ENCODE assay signal across 15 cellular contexts in genomic region chr12:6779667-6780459, GRCh38. TPM values are rescaled to one million over a fixed set of nuclear protein-coding genes. Genes with fewer than 3 reads are reported as not detected.
DNase-seq lines count a peak whose midpoint lies in the region; ATAC-seq lines count a peak whose summit lies in the region.
"Had no signal": no experiment of that assay in that cellular context is flagged by ENCODE, and none has a peak within 500 bp of the region (broad histone marks: within the 10 kb centered on the region; RNA-seq: fewer than 3 reads in every experiment).

No MANE protein-coding gene starts in this region.

- H3K9me3 Mint-ChIP-seq in IgD-negative memory B cell, result no peaks in the 10 kb centered on the region
- no peaks in the 10 kb centered on the region for H3K9me3 Mint-ChIP-seq in activated naive CD8-positive, alpha-beta T cell (ENCODE audit: low read depth)
- no peaks in the 10 kb centered on the region for H3K9me3 Mint-ChIP-seq in T-cell
- H3K9me3 Mint-ChIP-seq: central memory CD8-positive, alpha-beta T cell; memory B cell; stimulated activated naive B cell treated with anti-CD40 and anti-IgM and Interleukin-4, amounts not matched to agents 10 μg/mL and 1 μg/mL and 100 μg/mL, for 72 hours had no signal

- no peak overlapping the region for H2AFZ ChIP-seq in mesenchymal stem cell (ENCODE audit: low read depth, low read length)

- H3K27ac ChIP-seq in BLaER1 (no peak overlapping the region), mesenchymal stem cell (ENCODE audit: low read length, poor library complexity, severe bottlenecking) (no peak overlapping the region)

- H3K9ac ChIP-seq in BLaER1, result no peak overlapping the region
- peak overlapping the region; percentile 21 for H3K9ac ChIP-seq in mesenchymal stem cell (ENCODE audit: low read length)

- H3K18ac ChIP-seq in mesenchymal stem cell (ENCODE audit: low read depth in 1 of 2, low read length in 2 of 2), result no peak overlapping the region

- ATAC-seq in HG03378 (IDR thresholded peaks at IDR 0.05; ENCODE audit: unreplicated experiment) (no peak), T-cell (replicated peaks in 1 of 4) (no peak), HG03460 (IDR thresholded peaks at IDR 0.05; ENCODE audit: unreplicated experiment) (no peak)

- no peak overlapping the region for H3K4me3 Mint-ChIP-seq in IgD-negative memory B cell
- peak overlapping the region; percentile 1 for H3K4me3 Mint-ChIP-seq in activated naive CD8-positive, alpha-beta T cell
- peak overlapping the region in 1 of 3 donors; percentile 98 for H3K4me3 Mint-ChIP-seq in T-cell

- H3K36me3 ChIP-seq in BLaER1, result no peaks in the 10 kb centered on the region
- H3K36me3 ChIP-seq in mesenchymal stem cell (ENCODE audit: control insufficient read depth in 1 of 2, insufficient read depth in 2 of 2, low read depth in 1 of 2, low read length in 2 of 2), result peaks cover 0 to 6% of the 10 kb centered on the region in 2 experiments
- H3K36me3 ChIP-seq: BE2C had no signal

- H3K4me1 ChIP-seq in BLaER1, result peaks cover 70% of the 10 kb centered on the region
- H3K4me1 ChIP-seq in mesenchymal stem cell (ENCODE audit: control insufficient read depth, insufficient read depth, low read depth, low read length), result peaks cover 10% of the 10 kb centered on the region

- DNase-seq in mesenchymal stem cell (no peak), hepatic stellate cell (ENCODE audit: low spot score) (no peak), T-cell (no peak)
- DNase-seq: activated effector memory CD4-positive, alpha-beta T cell treated with anti-CD3 and anti-CD28 coated beads, Interleukin-2, amount 50 U/mL, for 16 hours; BE2C; NCI-H1694; stimulated activated CD4-positive, alpha-beta T cell treated with anti-CD3 and anti-CD28 coated beads, Interleukin-2, amount 100 ng/mL, for 48 hours had no signal

- H4K8ac ChIP-seq in mesenchymal stem cell (ENCODE audit: low read length), result peak overlapping the region; percentile 66

- peak overlapping the region in 1 of 2 experiments; percentile 26 for H3K4ac ChIP-seq in mesenchymal stem cell (ENCODE audit: low read depth in 1 of 2, low read length in 2 of 2)

- POLR2A ChIA-PET in T-cell (lab: Charles Lee), result interaction anchor here (0.7 to 1.0 kb wide), 2 partner anchors 13 to 16 kb away, joined by 6 to 10 read pairs; no protein-coding TSS in a partner anchor

- no peak overlapping the region for H3K23ac ChIP-seq in mesenchymal stem cell (ENCODE audit: low read length in 2 of 2)

- H3K27ac Mint-ChIP-seq in IgD-negative memory B cell (peak overlapping the region; percentile 19 to 34 (median 29)), T-cell (peak overlapping the region in 1 of 2 donors; percentile 34)
- H3K27ac Mint-ChIP-seq in activated naive CD8-positive, alpha-beta T cell, result no peak overlapping the region
- H3K27ac Mint-ChIP-seq: memory B cell; stimulated activated naive B cell treated with anti-CD40 and anti-IgM and Interleukin-4, amounts not matched to agents 10 μg/mL and 1 μg/mL and 100 μg/mL, for 72 hours had no signal

- H4K91ac ChIP-seq in mesenchymal stem cell (ENCODE audit: low read length), result no peak overlapping the region

- no peak overlapping the region for H3K14ac ChIP-seq in mesenchymal stem cell (ENCODE audit: low read length in 2 of 2)

- H3K27me3 Mint-ChIP-seq in IgD-negative memory B cell (peaks cover 26% of the 10 kb centered on the region), T-cell (peaks cover 5 to 12% of the 10 kb centered on the region in 2 donors)
- H3K27me3 Mint-ChIP-seq in activated naive CD8-positive, alpha-beta T cell, result no peaks in the 10 kb centered on the region

- H3K4me2 ChIP-seq in BLaER1 (peak overlapping the region; percentile 86), mesenchymal stem cell (ENCODE audit: low read length, poor library complexity, severe bottlenecking) (no peak overlapping the region)

- no peaks in the 10 kb centered on the region for H3K9me3 ChIP-seq in BLaER1
- no peaks in the 10 kb centered on the region for H3K9me3 ChIP-seq in mesenchymal stem cell (ENCODE audit: control insufficient read depth, low read length)
- H3K9me3 ChIP-seq: BE2C had no signal

- H3K36me3 Mint-ChIP-seq in IgD-negative memory B cell (peaks cover 2% of the 10 kb centered on the region), T-cell (no peaks in the 10 kb centered on the region)
- no peaks in the 10 kb centered on the region for H3K36me3 Mint-ChIP-seq in activated naive CD8-positive, alpha-beta T cell
- H3K36me3 Mint-ChIP-seq: memory B cell had no signal

- H2BK5ac ChIP-seq in mesenchymal stem cell (ENCODE audit: low read depth, low read length, poor library complexity, severe bottlenecking), result no peak overlapping the region

- H3K79me1 ChIP-seq in mesenchymal stem cell (replicated peaks; ENCODE audit: low read length, poor library complexity, severe bottlenecking), result no peaks in the 10 kb centered on the region

- H3K4me1 Mint-ChIP-seq in IgD-negative memory B cell (peaks cover under 1 to 11% (median 6%) of the 10 kb centered on the region in 3 donors), T-cell (peaks cover 44 to 63% (median 51%) of the 10 kb centered on the region in 3 donors)
- peaks cover 41% of the 10 kb centered on the region for H3K4me1 Mint-ChIP-seq in activated naive CD8-positive, alpha-beta T cell (ENCODE audit: low read depth)

- 87% methylated on average over 8 of the region's 8 CpGs for WGBS in mesenchymal stem cell

- H2BK15ac ChIP-seq in mesenchymal stem cell (ENCODE audit: low read depth, poor library complexity, severe bottlenecking), result peak overlapping the region; percentile 52

- no peak overlapping the region for H2AK5ac ChIP-seq in mesenchymal stem cell (ENCODE audit: low read length, severe bottlenecking)

- peaks cover 89% of the 10 kb centered on the region for H3K27me3 ChIP-seq in BLaER1
- peaks cover 9 to 17% of the 10 kb centered on the region in 2 experiments for H3K27me3 ChIP-seq in mesenchymal stem cell (ENCODE audit: control insufficient read depth in 1 of 2, insufficient read depth in 1 of 2, low read length in 2 of 2)
- H3K27me3 ChIP-seq: BE2C had no signal

- H2BK12ac ChIP-seq in mesenchymal stem cell (ENCODE audit: low read length in 2 of 2), result no peak overlapping the region

- H4K20me1 ChIP-seq in BLaER1, result peaks cover 22% of the 10 kb centered on the region; the same call in 1 of the 2 replicates

- CTCF ChIA-PET in T-cell (lab: Charles Lee), result interaction anchor here (0.6 to 1.8 kb wide), 6 partner anchors 9 to 41 kb away, joined by 3 to 7 read pairs (median 3); partner anchors contain the start of genes CD4 (in 2 of the 2) and PTMS (in 1 of the 2)

- H2BK120ac ChIP-seq in mesenchymal stem cell (ENCODE audit: low read depth, low read length), result no peak overlapping the region

- no peak overlapping the region for H3K4me3 ChIP-seq in BLaER1
- H3K4me3 ChIP-seq in mesenchymal stem cell (ENCODE audit: insufficient read depth in 1 of 2, low read depth in 1 of 2, low read length in 2 of 2), result no peak overlapping the region

RNA-seq across cellular contexts. Expression of gene LAG3, which starts 7.5 kb away (rescaled TPM):
- 0.88 TPM for polyA plus RNA-seq in IgD-negative memory B cell
- polyA plus RNA-seq in mesenchymal stem cell (2013, experiment 1 of 2), result 0.23 TPM
- polyA plus RNA-seq in mesenchymal stem cell (2013, experiment 2 of 2), result 0.23 TPM
- total RNA-seq in T-cell, result 10 to 100 TPM in 1 of 5 donors, 1 to 10 TPM in 4; 3.7 to 10.6 (median 7.3) TPM

RNA-seq across cellular contexts. Expression of gene CD4, which starts 9.5 kb away (rescaled TPM):
- polyA plus RNA-seq in IgD-negative memory B cell, result 6.6 TPM
- 1.8 TPM for polyA plus RNA-seq in mesenchymal stem cell (2013, experiment 1 of 2)
- 2.1 TPM for polyA plus RNA-seq in mesenchymal stem cell (2013, experiment 2 of 2)
- 100 to 1,000 TPM; 126 to 205 (median 154) TPM for total RNA-seq in T-cell

RNA-seq across cellular contexts. Expression of gene PTMS, which starts 13.7 kb away (rescaled TPM):
- polyA plus RNA-seq in IgD-negative memory B cell, result 2.5 TPM
- 525 TPM for polyA plus RNA-seq in mesenchymal stem cell (2013, experiment 1 of 2)
- 500 TPM for polyA plus RNA-seq in mesenchymal stem cell (2013, experiment 2 of 2)
- total RNA-seq in T-cell, result 10 to 100 TPM in 3 of 5 donors, 1 to 10 TPM in 2; 6.5 to 15.9 (median 10.6) TPM

RNA-seq across cellular contexts. Expression of gene MLF2, which starts 26.9 kb away (rescaled TPM):
- 152 TPM for polyA plus RNA-seq in IgD-negative memory B cell
- 221 TPM for polyA plus RNA-seq in mesenchymal stem cell (2013, experiment 1 of 2)
- polyA plus RNA-seq in mesenchymal stem cell (2013, experiment 2 of 2), result 224 TPM
- total RNA-seq in T-cell, result 100 to 1,000 TPM in 1 of 5 donors, 10 to 100 TPM in 4; 83.3 to 125 (median 88.4) TPM

RNA-seq across cellular contexts. Expression of gene GPR162, which starts 41.8 kb away (rescaled TPM):
- not detected for polyA plus RNA-seq in IgD-negative memory B cell
- polyA plus RNA-seq in mesenchymal stem cell (2013, experiment 1 of 2), result 7.7 TPM
- polyA plus RNA-seq in mesenchymal stem cell (2013, experiment 2 of 2), result 7.3 TPM
- total RNA-seq in T-cell, result under 1 TPM in 2 of 5 donors, not detected in 3; 0.13 to 0.46 TPM
